ENCODE assay signal across 1 cellular context in the genomic region with DNA sequence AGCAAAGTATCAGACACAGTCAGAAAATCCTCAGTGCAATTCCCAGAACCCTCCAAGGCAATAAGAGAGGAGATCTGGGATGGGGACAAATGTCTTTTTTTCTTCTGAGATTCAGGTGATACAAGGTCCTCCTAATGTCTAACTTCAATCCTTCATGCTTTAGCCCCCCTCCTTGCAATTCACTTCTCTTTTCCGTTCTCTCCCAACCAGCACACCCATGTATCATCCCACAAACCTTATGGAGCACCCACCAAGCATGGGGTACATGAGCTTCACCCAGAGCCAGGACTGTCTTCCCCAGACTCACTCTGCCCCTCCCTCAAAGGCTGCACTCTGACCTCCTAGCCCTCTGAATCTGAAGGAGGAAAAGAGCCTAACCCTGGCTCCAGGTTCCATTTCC.
TF ChIP-seq lines count a peak whose summit lies in the region.

No MANE protein-coding gene starts in this region.

TF ChIP-seq in H1, 55 proteins besides CTCF, POLR2A, EP300 and RAD21:
- TF ChIP-seq EZH2 (IDR thresholded peaks at IDR 0.05; ENCODE audit: low read depth, low read length, severe bottlenecking) (no peak), CTBP2 (IDR thresholded peaks at IDR 0.05; ENCODE audit: borderline replicate concordance, insufficient read depth, insufficient read length, low read length) (no peak), NRF1 (IDR thresholded peaks at IDR 0.05; ENCODE audit: low read depth, low read length) (no peak), TCF12 (IDR thresholded peaks at IDR 0.05; ENCODE audit: low read depth, low read length) (no peak), EGR1 (IDR thresholded peaks at IDR 0.05; ENCODE audit: borderline replicate concordance, low read depth, low read length) (no peak), CBX5 (IDR thresholded peaks at IDR 0.05; ENCODE audit: low read depth, low read length) (no peak), RNF2 (IDR thresholded peaks at IDR 0.05; ENCODE audit: borderline replicate concordance, low read depth, low read length, missing control alignments, poor library complexity, severe bottlenecking) (no peak), MAFK (IDR thresholded peaks at IDR 0.05; ENCODE audit: low read depth, low read length) (no peak), SIN3A (conservative IDR thresholded peaks at IDR 0.05 in 1 of 2, IDR thresholded peaks at IDR 0.05 in 1 of 2; ENCODE audit: low read depth in 1 of 2, low read length in 2 of 2) (no peak), BCL11A (IDR thresholded peaks at IDR 0.05; ENCODE audit: low read depth in 2 of 2, low read length in 2 of 2) (no peak), JUN (IDR thresholded peaks at IDR 0.05; ENCODE audit: low read depth, low read length) (no peak), ATF2 (IDR thresholded peaks at IDR 0.05; ENCODE audit: low read length) (no peak), POLR2AphosphoS5 (IDR thresholded peaks at IDR 0.05; ENCODE audit: low read depth, low read length) (no peak), PHF8 (conservative IDR thresholded peaks at IDR 0.05; ENCODE audit: low read depth, low read length) (no peak), SP1 (IDR thresholded peaks at IDR 0.05; ENCODE audit: low read depth, low read length) (no peak), CHD1 (IDR thresholded peaks at IDR 0.05; ENCODE audit: low read depth, low read length) (no peak), TEAD4 (IDR thresholded peaks at IDR 0.05; ENCODE audit: low read depth, low read length) (no peak), RFX5 (IDR thresholded peaks at IDR 0.05; ENCODE audit: borderline replicate concordance, low read depth, low read length) (no peak), ZNF274 (IDR thresholded peaks at IDR 0.05; ENCODE audit: borderline replicate concordance, extremely low read depth, low read length) (no peak), SP4 (IDR thresholded peaks at IDR 0.05; ENCODE audit: low read length) (no peak)
